7 cellular contexts compared by ENCODE assay signal in genomic region chr3:28198970-28199369, GRCh38.
"Had no signal": no experiment of that assay in that cellular context is flagged by ENCODE, and none has a peak within 500 bp of the region (broad histone marks: within the 10 kb centered on the region; RNA-seq: fewer than 3 reads in every experiment).

No MANE protein-coding gene starts in this region.

- DNase-seq: H9, HCEC 1CT, HFFc6, KG1 had no signal

- FAIRE-seq: HepG2 had no signal

- H3K4me2 ChIP-seq: GM23338 had no signal

- ATAC-seq: GM23338, HepG2 had no signal

- H3K4me3 ChIP-seq: GM23338 had no signal

- H3K27ac ChIP-seq: HL-60 had no signal
